ENCODE assay signal across 37 cellular contexts in genomic region chr16:48109496-48109895, GRCh38. TPM values are rescaled to one million over a fixed set of nuclear protein-coding genes. Genes with fewer than 3 reads are reported as not detected.
"Had no signal": no experiment of that assay in that cellular context is flagged by ENCODE, and none has a peak within 500 bp of the region (broad histone marks: within the 10 kb centered on the region; RNA-seq: fewer than 3 reads in every experiment).

No MANE protein-coding gene starts in this region.

- H3K27me3 ChIP-seq: ascending aorta, Peyer's patch had no signal

- H3K4me1 ChIP-seq: ascending aorta, Peyer's patch had no signal

- H3K4me2 ChIP-seq: KMS-11 had no signal

- DNase-seq: activated CD4-positive, alpha-beta T cell treated with anti-CD3 and anti-CD28 coated beads, Interleukin-2, amount 10 ng/mL, durations not matched to agents 24 days and 14 days; activated CD4-positive, alpha-beta T cell treated with anti-CD3 and anti-CD28 coated beads, Interleukin-2, amount 50 U/mL, for 4 hours; activated CD8-positive, alpha-beta T cell treated with anti-CD3 and anti-CD28 coated beads for 36 hours; activated gamma-delta T cell; activated naive CD4-positive, alpha-beta T cell treated with Interleukin-2 at 50 U/mL for 16 hours; activated naive CD8-positive, alpha-beta T cell treated with anti-CD3 and anti-CD28 coated beads, Interleukin-2, amount 10 ng/mL, durations not matched to agents 7 days and 5 days; activated T-cell treated with anti-CD3 and anti-CD28 coated beads, Interleukin-2, amount 50 U/mL, for 24 hours; amygdala; brain microvascular endothelial cell; central memory CD4-positive, alpha-beta T cell; NCI-H1105; NCI-H1417 treated with DMSO at 0.1 percent for 48 hours; NCI-H1694; NCI-H1930; NCI-H2081 treated with DMSO at 0.1 percent for 48 hours; NCI-H345; NCI-H524 treated with DMSO at 0.1 percent for 48 hours; NCI-H748 treated with DMSO at 0.1 percent for 48 hours; NK-92 treated with Interleukin-12 subunit alpha and Interleukin-12 subunit beta, amount 100 ng/mL, for 24 hours; PC-3; Peyer's patch; RPMI8226; SHP77 treated with DMSO at 0.1 percent for 48 hours; SW 1271; T-helper 1 cell; T1000 had no signal

- H3K9ac ChIP-seq: KMS-11 had no signal

- H3K27ac Mint-ChIP-seq: activated CD4-positive, alpha-beta T cell treated with anti-CD3 and anti-CD28 coated beads, Interleukin-2, amount 10 ng/mL, durations not matched to agents 24 days and 14 days; activated CD8-positive, alpha-beta T cell treated with anti-CD3 and anti-CD28 coated beads for 36 hours; activated naive CD4-positive, alpha-beta T cell treated with anti-CD3 and anti-CD28 coated beads, Interleukin-2, amount 50 U/mL, for 24 hours; activated naive CD8-positive, alpha-beta T cell treated with anti-CD3 and anti-CD28 coated beads, Interleukin-2, amount 10 ng/mL, durations not matched to agents 7 days and 5 days; activated T-cell treated with anti-CD3 and anti-CD28 coated beads, Interleukin-2, amount 50 U/mL, for 24 hours; activated T-helper 2 cell treated with anti-CD3 and anti-CD28 coated beads, Interferon-gamma antibody, Interleukin-2, Interleukin-4, amounts not matched to agents 10 μg/mL and 5 μg/mL and 100 μg/mL, durations not matched to agents 14 hours and 24 hours and 36 hours had no signal

- H3K27me3 Mint-ChIP-seq: activated naive CD4-positive, alpha-beta T cell treated with anti-CD3 and anti-CD28 coated beads, Interleukin-2, amount 50 U/mL, for 24 hours had no signal

- H3K27ac ChIP-seq: ascending aorta, brain microvascular endothelial cell, KMS-11, Peyer's patch had no signal

- H3K4me1 Mint-ChIP-seq: activated CD4-positive, alpha-beta T cell treated with anti-CD3 and anti-CD28 coated beads, Interleukin-2, amount 10 ng/mL, durations not matched to agents 24 days and 14 days; activated naive CD4-positive, alpha-beta T cell treated with anti-CD3 and anti-CD28 coated beads, Interleukin-2, amount 50 U/mL, for 24 hours; activated naive CD8-positive, alpha-beta T cell treated with anti-CD3 and anti-CD28 coated beads, Interleukin-2, amount 10 ng/mL, durations not matched to agents 7 days and 5 days had no signal

- H3K36me3 ChIP-seq: ascending aorta, brain microvascular endothelial cell, Peyer's patch had no signal

- H3K4me3 Mint-ChIP-seq: activated CD4-positive, alpha-beta T cell treated with anti-CD3 and anti-CD28 coated beads, Interleukin-2, amount 10 ng/mL, durations not matched to agents 24 days and 14 days; activated CD8-positive, alpha-beta T cell treated with anti-CD3 and anti-CD28 coated beads for 36 hours; activated naive CD4-positive, alpha-beta T cell treated with anti-CD3 and anti-CD28 coated beads, Interleukin-2, amount 50 U/mL, for 24 hours; activated naive CD8-positive, alpha-beta T cell treated with anti-CD3 and anti-CD28 coated beads, Interleukin-2, amount 10 ng/mL, durations not matched to agents 7 days and 5 days; activated T-cell treated with anti-CD3 and anti-CD28 coated beads, Interleukin-2, amount 50 U/mL, for 24 hours had no signal

- H3K4me3 ChIP-seq: ascending aorta, Peyer's patch had no signal

- H3K9me3 Mint-ChIP-seq: activated CD4-positive, alpha-beta T cell treated with anti-CD3 and anti-CD28 coated beads, Interleukin-2, amount 10 ng/mL, durations not matched to agents 24 days and 14 days; activated CD8-positive, alpha-beta T cell treated with anti-CD3 and anti-CD28 coated beads for 36 hours; activated naive CD4-positive, alpha-beta T cell treated with anti-CD3 and anti-CD28 coated beads, Interleukin-2, amount 50 U/mL, for 24 hours; activated naive CD8-positive, alpha-beta T cell treated with anti-CD3 and anti-CD28 coated beads, Interleukin-2, amount 10 ng/mL, durations not matched to agents 7 days and 5 days; activated T-cell treated with anti-CD3 and anti-CD28 coated beads, Interleukin-2, amount 50 U/mL, for 24 hours; activated T-helper 2 cell treated with anti-CD3 and anti-CD28 coated beads, Interferon-gamma antibody, Interleukin-2, Interleukin-4, amounts not matched to agents 10 μg/mL and 5 μg/mL and 100 μg/mL, durations not matched to agents 14 hours and 24 hours and 36 hours had no signal

- H3K9me3 ChIP-seq: ascending aorta, Peyer's patch had no signal

- H3K36me3 Mint-ChIP-seq: activated naive CD4-positive, alpha-beta T cell treated with anti-CD3 and anti-CD28 coated beads, Interleukin-2, amount 50 U/mL, for 24 hours; activated naive CD8-positive, alpha-beta T cell treated with anti-CD3 and anti-CD28 coated beads, Interleukin-2, amount 10 ng/mL, durations not matched to agents 7 days and 5 days had no signal

RNA-seq across cellular contexts. Expression of gene ABCC12, which starts 46.3 kb away (rescaled TPM):
- total RNA-seq: activated CD4-positive, alpha-beta T cell treated with anti-CD3 and anti-CD28 coated beads, Interleukin-2, amount 10 ng/mL, durations not matched to agents 24 days and 14 days; activated CD8-positive, alpha-beta memory T cell treated with anti-CD3 and anti-CD28 coated beads for 36 hours; activated CD8-positive, alpha-beta T cell treated with anti-CD3 and anti-CD28 coated beads for 36 hours; activated naive CD8-positive, alpha-beta T cell treated with anti-CD3 and anti-CD28 coated beads, Interleukin-2, amount 10 ng/mL, durations not matched to agents 7 days and 5 days; activated T-helper 2 cell treated with anti-CD3 and anti-CD28 coated beads, Interferon-gamma antibody, Interleukin-2, Interleukin-4, amounts not matched to agents 10 μg/mL and 5 μg/mL and 100 μg/mL, durations not matched to agents 14 hours and 24 hours and 36 hours; ascending aorta; LHCN-M2; M059J; NCI-H460; PC-3; Peyer's patch; SK-MEL-5; T-helper 2 cell treated with Interferon-gamma antibody and Interleukin-4, amounts not matched to agents 100 ng/mL and 5 ng/mL, for 36 hours had no signal
- polyA plus RNA-seq: adipose tissue had no signal
